ENCODE assay signal across 18 cellular contexts in the genomic region with DNA sequence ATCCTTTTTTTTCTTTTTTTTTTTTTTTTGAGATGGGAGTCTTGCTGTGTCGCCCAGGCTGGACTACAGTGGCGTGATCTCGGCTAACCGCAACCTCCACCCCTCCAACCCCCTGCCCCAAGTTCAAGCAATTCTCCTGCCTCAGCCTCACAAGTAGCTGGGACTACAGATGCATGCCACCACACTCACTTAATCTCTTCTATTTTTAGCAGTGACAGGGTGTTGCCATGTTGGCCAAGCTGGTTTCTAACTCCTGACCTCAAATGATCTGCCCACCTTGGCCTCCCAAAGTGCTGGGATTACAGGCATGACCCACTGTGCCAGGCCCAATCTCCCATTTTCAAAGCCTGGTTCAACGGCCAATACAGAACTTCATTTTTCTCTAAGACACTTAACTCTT. TPM values are rescaled to one million over a fixed set of nuclear protein-coding genes. Genes with fewer than 3 reads are reported as not detected.
DNase-seq lines count a peak whose midpoint lies in the region; ATAC-seq, FAIRE-seq and TF ChIP-seq lines count a peak whose summit lies in the region.
"Had no signal": no experiment of that assay in that cellular context is flagged by ENCODE, and none has a peak within 500 bp of the region (broad histone marks: within the 10 kb centered on the region; RNA-seq: fewer than 3 reads in every experiment).

No MANE protein-coding gene starts in this region.

- H3K9me3 Mint-ChIP-seq in WTC11, result peaks cover 13% of the 10 kb centered on the region
- no peaks in the 10 kb centered on the region for H3K9me3 Mint-ChIP-seq in stimulated activated naive CD8-positive, alpha-beta T cell treated with anti-CD3 and anti-CD28 coated beads, Interleukin-15, amount 100 ng/mL, for 72 hours

- H3K27me3 Mint-ChIP-seq in WTC11 (ENCODE audit: low read depth), result no peaks in the 10 kb centered on the region
- no peaks in the 10 kb centered on the region for H3K27me3 Mint-ChIP-seq in stimulated activated naive CD8-positive, alpha-beta T cell treated with anti-CD3 and anti-CD28 coated beads, Interleukin-15, amount 100 ng/mL, for 72 hours

- H3K36me3 Mint-ChIP-seq in WTC11, result peaks cover 17% of the 10 kb centered on the region

- peak; percentile 41 for ATAC-seq in Right ventricle myocardium superior (ENCODE audit: poor library complexity)
- ATAC-seq in WTC11, result no peak
- ATAC-seq in left cardiac atrium, result peak; percentile 40 to 43
- ATAC-seq in stimulated activated naive CD8-positive, alpha-beta T cell treated with anti-CD3 and anti-CD28 coated beads, Interleukin-15, amount 100 ng/mL, for 72 hours, result no peak
- ATAC-seq in HG03045 (IDR thresholded peaks at IDR 0.05; ENCODE audit: unreplicated experiment), result no peak
- ATAC-seq: foreskin keratinocyte had no signal

- POLR2A ChIA-PET in WTC11 (lab: Charles Lee), result no interaction called here

- FAIRE-seq in HTR-8/SVneo (lab: Jason Lieb, UNC), result no peak

- no peak overlapping the region for H3K27ac Mint-ChIP-seq in WTC11
- H3K27ac Mint-ChIP-seq in stimulated activated naive CD8-positive, alpha-beta T cell treated with anti-CD3 and anti-CD28 coated beads, Interleukin-15, amount 100 ng/mL, for 72 hours, result peak overlapping the region; percentile 1 to 29

- intact Hi-C loops in Right ventricle myocardium superior (cut with DNase I), result no loop called here
- intact Hi-C loops in cardiac septum (cut with DNase I), result no loop called here
- intact Hi-C loops in left cardiac atrium (cut with DNase I), result no loop called here

- no peak for TF ChIP-seq CTCF in WTC11 (IDR thresholded peaks at IDR 0.05)

- no peak for DNase-seq in Right ventricle myocardium superior
- DNase-seq in cardiac septum (ENCODE audit: low spot score), result no peak
- no peak for DNase-seq in WTC11 (ENCODE audit: low spot score)
- no peak for DNase-seq in left cardiac atrium
- DNase-seq in stimulated activated naive CD8-positive, alpha-beta T cell treated with anti-CD3 and anti-CD28 coated beads, Interleukin-15, amount 100 ng/mL, for 72 hours, result no peak
- no peak for DNase-seq in HTR-8/SVneo (ENCODE audit: insufficient read length, low spot score)
- no peak for DNase-seq in NCI-H2196 treated with DMSO at 0.1 percent for 48 hours (lab: John Stamatoyannopoulos, UW; ENCODE audit: unreplicated experiment)
- DNase-seq: foreskin keratinocyte; GF-D8; MV-4-11; NCI-H1930; NCI-H510A; SJCRH30; stimulated activated CD4-positive, alpha-beta T cell treated with anti-CD3 and anti-CD28 coated beads, Interleukin-2, amount 100 ng/mL, for 48 hours; T1000; thyroid gland had no signal

- no peak overlapping the region for H3K4me3 Mint-ChIP-seq in WTC11
- peak overlapping the region; percentile 12 to 60 for H3K4me3 Mint-ChIP-seq in stimulated activated naive CD8-positive, alpha-beta T cell treated with anti-CD3 and anti-CD28 coated beads, Interleukin-15, amount 100 ng/mL, for 72 hours
- H3K4me3 Mint-ChIP-seq: dendritic cell treated with granulocyte-macrophage colony-stimulating factor and Interleukin-4, amounts not matched to agents 40 ng/mL and 50 ng/mL, for 4 days had no signal

- peaks cover 90% of the 10 kb centered on the region for H3K4me1 Mint-ChIP-seq in WTC11
- peaks cover 95% of the 10 kb centered on the region for H3K4me1 Mint-ChIP-seq in stimulated activated naive CD8-positive, alpha-beta T cell treated with anti-CD3 and anti-CD28 coated beads, Interleukin-15, amount 100 ng/mL, for 72 hours

- CTCF ChIA-PET in WTC11 (lab: Charles Lee), result interaction anchor here (0.6 kb wide), 1 partner anchor 96 kb away, joined by 3 read pairs; no protein-coding TSS in a partner anchor

TF ChIP-seq in WTC11, 78 proteins besides CTCF, POLR2A, EP300 and RAD21:
- 0 out of 2 replicates have a peak, but pooled peaks have one; percentile 31 for TF ChIP-seq ZNF121 (CRISPR knock-in tag; IDR thresholded peaks at IDR 0.05)
- no peak for TF ChIP-seq ZNF396 (CRISPR knock-in tag; IDR thresholded peaks at IDR 0.05; ENCODE audit: borderline replicate concordance)
- no peak for TF ChIP-seq NFE2L1 (CRISPR knock-in tag; IDR thresholded peaks at IDR 0.05)

RNA-seq across cellular contexts. Expression of a gene that starts 9.1 kb away (rescaled TPM):
- total RNA-seq in Right ventricle myocardium superior (14.4 TPM), cardiac septum (14.6 TPM), WTC11 (2021) (34.3 to 37.9 TPM (median 34.4 TPM) in 3 replicates), left cardiac atrium (10 to 100 TPM; 22.9 to 31.5 TPM)

Comparison
In these comparisons a context has a peak if more than half of its experiments do, and no peak if none do; other contexts are left out.
1. ATAC-seq: peak in Right ventricle myocardium superior (single experiment) and left cardiac atrium (2 of 2); none in WTC11 (single experiment), stimulated activated naive CD8-positive, alpha-beta T cell treated with anti-CD3 and anti-CD28 coated beads, Interleukin-15, amount 100 ng/mL, for 72 hours (single experiment) and HG03045 (single experiment).